In genomic region chr11:99019676-99020075, GRCh38 we compare ENCODE assay signal across 23 cellular contexts. TPM values are rescaled to one million over a fixed set of nuclear protein-coding genes. Genes with fewer than 3 reads are reported as not detected.
DNase-seq lines count a peak whose midpoint lies in the region; ATAC-seq lines count a peak whose summit lies in the region.
"Had no signal": no experiment of that assay in that cellular context is flagged by ENCODE, and none has a peak within 500 bp of the region (broad histone marks: within the 10 kb centered on the region; RNA-seq: fewer than 3 reads in every experiment).

No MANE protein-coding gene starts in this region.

- H3K36me3 ChIP-seq in SK-N-MC (ENCODE audit: insufficient read depth, low read length), result no peaks in the 10 kb centered on the region
- no peaks in the 10 kb centered on the region for H3K36me3 ChIP-seq in aorta (ENCODE audit: control insufficient read depth in 1 of 2, insufficient read depth in 2 of 2, low read length in 1 of 2)
- H3K36me3 ChIP-seq: spleen had no signal

- H3K4me3 ChIP-seq in SK-N-MC (peak overlapping the region; percentile 88), aorta (ENCODE audit: low read length in 2 of 2) (peak overlapping the region; percentile 48 to 74)

- 13 to 17% methylated on average over 8 of the region's 8 CpGs for WGBS in aorta, 2 donors

- no peaks in the 10 kb centered on the region for H3K27me3 ChIP-seq in aorta (ENCODE audit: control insufficient read depth in 1 of 2, insufficient read depth in 2 of 2, low read length in 1 of 2)

- H3K9ac ChIP-seq in SK-N-MC (ENCODE audit: insufficient read length), result no peak overlapping the region
- H3K9ac ChIP-seq: parathyroid adenoma had no signal

- ATAC-seq in aorta (ENCODE audit: low FRiP score), result no peak
- ATAC-seq: activated naive CD8-positive, alpha-beta T cell treated with anti-CD3 and anti-CD28 coated beads, Interleukin-2, amount 50 U/mL, for 24 hours; esophagus mucosa had no signal

- intact Hi-C loops in aorta (cut with DNase I), result no loop called here

- H3K9me3 ChIP-seq in SK-N-MC (ENCODE audit: low read depth, low read length), result no peaks in the 10 kb centered on the region
- no peaks in the 10 kb centered on the region for H3K9me3 ChIP-seq in aorta (ENCODE audit: control insufficient read depth, low read length)
- H3K9me3 ChIP-seq: spleen had no signal

- H3K4me1 ChIP-seq in aorta (ENCODE audit: control insufficient read depth in 1 of 2, insufficient read depth in 2 of 2, low read length in 2 of 2), result peaks cover 0 to 1% of the 10 kb centered on the region in 2 donors
- H3K4me1 ChIP-seq: parathyroid adenoma had no signal

- H3K27ac ChIP-seq in SK-N-MC, result no peak overlapping the region
- H3K27ac ChIP-seq in aorta (ENCODE audit: low read depth in 1 of 2, low read length in 2 of 2), result no peak overlapping the region
- H3K27ac ChIP-seq: parathyroid adenoma, spleen had no signal

- peak; percentile 39 for DNase-seq in NCI-H146 (lab: John Stamatoyannopoulos, UW)
- no peak for DNase-seq in NCI-H146 treated with DMSO at 0.1 percent for 48 hours (lab: John Stamatoyannopoulos, UW; ENCODE audit: unreplicated experiment)
- no peak for DNase-seq in SK-N-MC (ENCODE audit: low read depth, low spot score)
- peak; percentile 30 for DNase-seq in inferior parietal cortex (ENCODE audit: extremely low spot score)
- no peak for DNase-seq in aorta
- no peak for DNase-seq in DMS53 treated with DMSO at 0.1 percent for 48 hours (lab: John Stamatoyannopoulos, UW; ENCODE audit: unreplicated experiment)
- DNase-seq in DMS153 (lab: John Stamatoyannopoulos, UW), result no peak
- no peak for DNase-seq in stimulated activated CD8-positive, alpha-beta memory T cell treated with anti-CD3 and anti-CD28 coated beads, Interleukin-4, amount 100 ng/mL, for 48 hours
- DNase-seq: ACHN; activated naive CD8-positive, alpha-beta T cell treated with anti-CD3 and anti-CD28 coated beads, Interleukin-2, amount 50 U/mL, for 24 hours; activated T-cell treated with anti-CD3 and anti-CD28 coated beads, Interleukin-2, amount 50 U/mL, for 72 hours; CD4-positive, alpha-beta memory T cell; NCI-H2029 treated with DMSO at 0.1 percent for 48 hours; NCI-H510A; Right ventricle myocardium superior; spleen had no signal

RNA-seq across cellular contexts. Expression of gene CNTN5, which starts 1.1 kb away (rescaled TPM):
- 1 to 10 TPM in 1 of 2 donors, under 1 TPM in 1; 0.96 to 2.9 TPM for total RNA-seq in aorta
- under 1 TPM in 1 of 2 donors, not detected in 1; 0.13 TPM for polyA plus RNA-seq in aorta
- total RNA-seq: activated T-cell treated with anti-CD3 and anti-CD28 coated beads, Interleukin-2, amount 50 U/mL, for 72 hours; CD4-positive, alpha-beta memory T cell; Daoy; HepG2; lower leg skin; MCF 10A; Right ventricle myocardium superior; spleen; T-helper 2 cell treated with Interferon-gamma antibody and Interleukin-4, amounts not matched to agents 100 ng/mL and 5 ng/mL, for 36 hours had no signal
- polyA plus RNA-seq: CD4-positive, alpha-beta memory T cell; HepG2 had no signal

Comparison
In these comparisons a context has a peak if more than half of its experiments do, and no peak if none do; other contexts are left out.
1. DNase-seq: peak in NCI-H146 (single experiment) and inferior parietal cortex (single experiment); none in NCI-H146 treated with DMSO at 0.1 percent for 48 hours (single experiment), SK-N-MC (single experiment), aorta (0 of 2), DMS53 treated with DMSO at 0.1 percent for 48 hours (single experiment), DMS153 (single experiment) and stimulated activated CD8-positive, alpha-beta memory T cell treated with anti-CD3 and anti-CD28 coated beads, Interleukin-4, amount 100 ng/mL, for 48 hours (single experiment).